In the genomic region with DNA sequence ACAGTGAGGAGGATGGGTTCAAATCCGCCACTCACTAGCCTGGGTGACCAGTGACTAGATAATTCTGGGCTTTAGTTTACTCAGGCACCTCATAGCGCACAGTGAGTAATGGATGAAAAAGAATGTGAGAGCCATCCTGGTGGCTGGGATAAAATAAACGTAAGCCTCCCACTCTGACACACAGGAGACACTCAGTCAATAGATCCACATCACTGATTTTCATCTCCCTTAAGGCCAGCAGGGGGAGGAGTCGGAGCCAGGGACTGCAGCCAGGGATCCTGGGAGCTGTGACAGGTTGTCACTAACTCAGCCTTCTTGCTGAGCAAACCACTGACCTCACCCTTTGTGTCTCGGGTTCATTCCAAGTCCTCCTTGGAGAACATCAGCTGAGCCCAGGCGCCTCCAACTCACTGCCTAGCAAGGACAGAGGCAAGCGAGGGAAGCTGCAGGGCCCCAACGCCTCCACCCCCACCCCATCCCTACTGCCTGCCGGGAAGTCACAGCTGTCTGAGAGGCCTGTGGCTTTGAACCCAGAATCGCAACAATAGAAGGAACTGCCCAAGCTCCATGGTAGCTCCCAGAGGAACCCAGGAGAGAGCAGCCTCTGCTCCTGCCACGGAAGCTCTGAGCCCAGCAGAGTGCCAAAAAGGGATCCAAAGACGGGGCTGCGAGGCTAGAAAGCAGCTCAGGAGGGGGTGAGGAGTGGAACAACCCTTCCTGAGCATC, we compare ENCODE assay signal across 8 cellular contexts. TPM values are rescaled to one million over a fixed set of nuclear protein-coding genes. Genes with fewer than 3 reads are reported as not detected.
DNase-seq lines count a peak whose midpoint lies in the region; ATAC-seq and TF ChIP-seq lines count a peak whose summit lies in the region.

No MANE protein-coding gene starts in this region.

- no peaks in the 10 kb centered on the region; the same call in none of the 2 replicates for H3K36me3 ChIP-seq in H7 (replicated peaks; ENCODE audit: control insufficient read depth, insufficient read depth, low read length)
- no peaks in the 10 kb centered on the region for H3K36me3 ChIP-seq in Peyer's patch
- H3K36me3 ChIP-seq in mesenchymal stem cell (ENCODE audit: control insufficient read depth in 1 of 2, insufficient read depth in 2 of 2, low read depth in 1 of 2, low read length in 2 of 2) = peaks cover 5% of the 10 kb centered on the region in 2 experiments
- no peaks in the 10 kb centered on the region for H3K36me3 ChIP-seq in tibial nerve

- H4K91ac ChIP-seq in mesenchymal stem cell (ENCODE audit: low read length) = peak overlapping the region; percentile 98

- peak overlapping the region; percentile 94 to 97 for H3K4ac ChIP-seq in mesenchymal stem cell (ENCODE audit: low read depth in 1 of 2, low read length in 2 of 2)

- TF ChIP-seq POLR2A in Peyer's patch (IDR thresholded peaks at IDR 0.05) (no peak), tibial nerve (IDR thresholded peaks at IDR 0.05) (peak; percentile 25 to 29)

- H3K27me3 ChIP-seq in H7 (ENCODE audit: control insufficient read depth, insufficient read depth, low read length) (no peaks in the 10 kb centered on the region), Peyer's patch (no peaks in the 10 kb centered on the region), mesenchymal stem cell (ENCODE audit: control insufficient read depth in 1 of 2, insufficient read depth in 1 of 2, low read length in 2 of 2) (no peaks in the 10 kb centered on the region), tibial nerve (no peaks in the 10 kb centered on the region)

- H3K4me3 ChIP-seq in H7 (ENCODE audit: insufficient read depth, low read depth, low read length) (no peak overlapping the region), Peyer's patch (no peak overlapping the region), mesenchymal stem cell (ENCODE audit: insufficient read depth in 1 of 2, low read depth in 1 of 2, low read length in 2 of 2) (peak overlapping the region in 1 of 2 experiments; percentile 48), tibial nerve (peak overlapping the region in 1 of 4 donors; percentile 4)

- H3K4me1 ChIP-seq in Peyer's patch (peaks cover 5 to 100% (median 20%) of the 10 kb centered on the region in 4 donors), mesenchymal stem cell (ENCODE audit: control insufficient read depth, insufficient read depth, low read depth, low read length) (peaks cover 75% of the 10 kb centered on the region), tibial nerve (peaks cover 3 to 100% (median 95%) of the 10 kb centered on the region in 4 donors)

- H3K4me3 Mint-ChIP-seq in effector memory CD8-positive, alpha-beta T cell = peak overlapping the region; percentile 8 to 65

- H3K79me1 ChIP-seq in mesenchymal stem cell (replicated peaks; ENCODE audit: low read length, poor library complexity, severe bottlenecking) = no peaks in the 10 kb centered on the region

- 14% methylated on average over 12 of the region's 13 CpGs for WGBS in mesenchymal stem cell
- 13 to 25% methylated on average over 11 to 12 of the region's 13 CpGs for WGBS in tibial nerve, 2 donors

- peak overlapping the region; percentile 99 for H4K8ac ChIP-seq in mesenchymal stem cell (ENCODE audit: low read length)

- H3K27ac ChIP-seq in Peyer's patch = peak overlapping the region; percentile 59 to 86 (median 75)
- H3K27ac ChIP-seq in mesenchymal stem cell (ENCODE audit: low read length, poor library complexity, severe bottlenecking) = peak overlapping the region; percentile 99
- peak overlapping the region; percentile 73 to 98 (median 81) for H3K27ac ChIP-seq in tibial nerve

- peak overlapping the region; percentile 88 for H3K9ac ChIP-seq in mesenchymal stem cell (ENCODE audit: low read length)

- no peaks in the 10 kb centered on the region for H3K27me3 Mint-ChIP-seq in effector memory CD8-positive, alpha-beta T cell

- H3K9me3 Mint-ChIP-seq in effector memory CD8-positive, alpha-beta T cell = no peaks in the 10 kb centered on the region

- H3K4me2 ChIP-seq in mesenchymal stem cell (ENCODE audit: low read length, poor library complexity, severe bottlenecking) = peak overlapping the region; percentile 3

- peak overlapping the region; percentile 56 to 94 for H3K27ac Mint-ChIP-seq in effector memory CD8-positive, alpha-beta T cell

- no peak for ATAC-seq in effector memory CD8-positive, alpha-beta T cell (replicated peaks)

- H3K18ac ChIP-seq in mesenchymal stem cell (ENCODE audit: low read depth in 1 of 2, low read length in 2 of 2) = peak overlapping the region; percentile 95 to 96

- peaks cover 47% of the 10 kb centered on the region for H3K36me3 Mint-ChIP-seq in effector memory CD8-positive, alpha-beta T cell (ENCODE audit: insufficient read depth)

- peak overlapping the region; percentile 91 for H2BK120ac ChIP-seq in mesenchymal stem cell (ENCODE audit: low read depth, low read length)

- DNase-seq in AG20443 (ENCODE audit: low spot score) (peak; percentile 86), H7 (peak; percentile 74), Peyer's patch (peak; percentile 32 to 88 (median 77)), mesenchymal stem cell (peak; percentile 99), tibial nerve (ENCODE audit: low spot score in 2 of 2) (peak; percentile 79 to 87), AML-193 (lab: John Stamatoyannopoulos, UW) (no peak), NCI-H1930 (lab: John Stamatoyannopoulos, UW) (no peak)
- no peak for DNase-seq in effector memory CD8-positive, alpha-beta T cell

- H3K4me1 Mint-ChIP-seq in effector memory CD8-positive, alpha-beta T cell (ENCODE audit: low read depth in 2 of 2) = peaks cover 77 to 78% of the 10 kb centered on the region in 2 donors

- peak overlapping the region; percentile 95 to 100 for H2BK12ac ChIP-seq in mesenchymal stem cell (ENCODE audit: low read length in 2 of 2)

- TF ChIP-seq CTCF in Peyer's patch (IDR thresholded peaks at IDR 0.05) (peak in 4 of 6 experiments; percentile 23 to 72 (median 64)), tibial nerve (IDR thresholded peaks at IDR 0.05) (peak in 4 of 5 experiments; percentile 30 to 59 (median 42))

- TF ChIP-seq EP300 in tibial nerve (IDR thresholded peaks at IDR 0.05) = peak; percentile 36 to 79

- H2AK5ac ChIP-seq in mesenchymal stem cell (ENCODE audit: low read length, severe bottlenecking) = peak overlapping the region; percentile 62

- no peak overlapping the region for H2AFZ ChIP-seq in mesenchymal stem cell (ENCODE audit: low read depth, low read length)

- peak overlapping the region in 1 of 2 experiments; percentile 2 for H3K23ac ChIP-seq in mesenchymal stem cell (ENCODE audit: low read length in 2 of 2)

- H2BK5ac ChIP-seq in mesenchymal stem cell (ENCODE audit: low read depth, low read length, poor library complexity, severe bottlenecking) = no peak overlapping the region

- no peaks in the 10 kb centered on the region for H3K9me3 ChIP-seq in Peyer's patch
- H3K9me3 ChIP-seq in mesenchymal stem cell (ENCODE audit: control insufficient read depth, low read length) = no peaks in the 10 kb centered on the region
- H3K9me3 ChIP-seq in tibial nerve = no peaks in the 10 kb centered on the region

- peak overlapping the region in 1 of 2 experiments; percentile 79 for H3K14ac ChIP-seq in mesenchymal stem cell (ENCODE audit: low read length in 2 of 2)

- H2BK15ac ChIP-seq in mesenchymal stem cell (ENCODE audit: low read depth, poor library complexity, severe bottlenecking) = peak overlapping the region; percentile 77

RNA-seq across cellular contexts. Expression of gene PXN, which starts 30.7 kb away (rescaled TPM):
- 76.1 and 89.9 TPM in 2 replicates for total RNA-seq in H7 (2014; rRNA removed; shearing (Covaris generic))
- total RNA-seq in Peyer's patch = 100 to 1,000 TPM; 138 to 204 (median 177) TPM
- polyA plus RNA-seq in mesenchymal stem cell (2013, experiment 1 of 2) = 90.4 TPM
- polyA plus RNA-seq in mesenchymal stem cell (2013, experiment 2 of 2) = 88.1 TPM
- 100 to 1,000 TPM; 217 to 428 (median 330) TPM for total RNA-seq in tibial nerve

RNA-seq across cellular contexts. Expression of gene RPLP0, which starts 33.9 kb away (rescaled TPM):
- total RNA-seq in H7 (2014; rRNA removed; shearing (Covaris generic)) = 5,486 and 6,641 TPM in 2 replicates
- total RNA-seq in Peyer's patch = 1,000 to 10,000 TPM; 1,101 to 2,555 (median 1,343) TPM
- 3,349 TPM for polyA plus RNA-seq in mesenchymal stem cell (2013, experiment 1 of 2)
- polyA plus RNA-seq in mesenchymal stem cell (2013, experiment 2 of 2) = 3,313 TPM
- 1,000 to 10,000 TPM; 1,234 to 2,921 (median 1,418) TPM for total RNA-seq in tibial nerve

RNA-seq across cellular contexts. Expression of gene GCN1, which starts 40.3 kb away (rescaled TPM):
- total RNA-seq in H7 (2014; rRNA removed; shearing (Covaris generic)) = 119 and 130 TPM in 2 replicates
- total RNA-seq in Peyer's patch (100 to 1,000 TPM in 3 of 4 donors, 10 to 100 TPM in 1; 64.1 to 171 (median 126) TPM), tibial nerve (100 to 1,000 TPM in 2 of 4 donors, 10 to 100 TPM in 2; 44.6 to 138 (median 106) TPM)
- 19.7 TPM for polyA plus RNA-seq in mesenchymal stem cell (2013, experiment 1 of 2)
- polyA plus RNA-seq in mesenchymal stem cell (2013, experiment 2 of 2) = 17.3 TPM

RNA-seq across cellular contexts. Expression of gene RNU4-2, which starts 56.9 kb away (rescaled TPM):
- under 0.01 TPM in 2 replicates for total RNA-seq in H7 (2014; rRNA removed; shearing (Covaris generic))
- total RNA-seq in Peyer's patch = under 1 TPM; under 0.01 TPM
- not detected for polyA plus RNA-seq in mesenchymal stem cell (2013, experiment 1 of 2)
- polyA plus RNA-seq in mesenchymal stem cell (2013, experiment 2 of 2) = not detected
- under 1 TPM; under 0.01 TPM for total RNA-seq in tibial nerve

RNA-seq across cellular contexts. Expression of gene RNU4-1, which starts 58.2 kb away (rescaled TPM):
- under 0.01 TPM in 2 replicates for total RNA-seq in H7 (2014; rRNA removed; shearing (Covaris generic))
- total RNA-seq in Peyer's patch = under 1 TPM; under 0.01 TPM
- polyA plus RNA-seq in mesenchymal stem cell (2013, experiment 1 of 2) = not detected
- not detected for polyA plus RNA-seq in mesenchymal stem cell (2013, experiment 2 of 2)
- total RNA-seq in tibial nerve = under 1 TPM in 3 of 4 donors, not detected in 1; under 0.01 TPM

Comparison
In these comparisons a context has a peak if more than half of its experiments do, and no peak if none do; other contexts are left out.
1. DNase-seq: peak in AG20443 (single experiment), H7 (single experiment), Peyer's patch (3 of 3), mesenchymal stem cell (single experiment) and tibial nerve (2 of 2); none in effector memory CD8-positive, alpha-beta T cell (0 of 3), AML-193 (0 of 2) and NCI-H1930 (0 of 2).
2. POLR2A ChIP-seq: peak in tibial nerve (2 of 2); none in Peyer's patch (0 of 2).
3. Peak in every context shown above with its lines, with median percentiles within 50 percentile points of each other: H3K27ac ChIP-seq.